In the genomic region with DNA sequence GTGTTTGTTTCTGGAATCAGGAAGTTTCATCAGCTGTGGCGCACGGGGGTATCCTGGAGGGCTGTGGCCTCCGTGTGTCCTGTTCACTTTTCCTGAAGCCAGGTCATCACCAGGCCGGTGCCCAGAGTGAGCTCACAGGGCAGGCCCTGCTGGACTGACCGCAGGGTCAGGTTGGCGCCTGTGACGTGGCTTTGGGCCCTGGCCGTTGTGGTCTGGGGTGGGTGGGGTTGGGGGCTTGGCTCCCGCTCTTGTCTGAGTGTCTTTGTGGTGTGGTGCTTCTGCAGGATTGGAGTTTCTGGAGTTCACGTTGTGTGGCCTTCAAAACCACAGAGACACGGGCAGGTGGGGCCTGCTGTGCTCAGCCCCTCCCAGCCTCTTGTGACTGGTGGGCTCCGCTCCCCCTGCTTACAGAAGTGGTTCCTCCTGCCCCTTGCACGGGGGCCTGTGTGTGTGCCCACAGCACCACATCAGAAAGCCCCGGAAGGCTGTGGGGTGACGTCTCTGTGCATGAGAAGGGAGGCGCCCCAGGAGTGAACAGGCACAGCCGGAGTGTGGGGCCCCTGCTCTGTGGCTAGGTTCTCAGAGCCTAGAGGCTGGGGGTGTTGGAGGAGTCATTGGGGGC, we compare ENCODE assay signal across 2 cellular contexts.
TF ChIP-seq lines count a peak whose summit lies in the region.

No MANE protein-coding gene starts in this region.

TF ChIP-seq in IMR-90, 13 proteins besides CTCF, POLR2A, EP300 and RAD21:
- TF ChIP-seq MAZ (IDR thresholded peaks at IDR 0.05; ENCODE audit: borderline replicate concordance, low read depth, low read length) (no peak), RCOR1 (IDR thresholded peaks at IDR 0.05; ENCODE audit: insufficient replicate concordance, low read length) (no peak), CEBPB (IDR thresholded peaks at IDR 0.05; ENCODE audit: low read depth, low read length) (no peak), FOS (IDR thresholded peaks at IDR 0.05; ENCODE audit: low read depth, low read length) (no peak), MAFK (IDR thresholded peaks at IDR 0.05; ENCODE audit: low read depth, low read length) (no peak), SMC3 (IDR thresholded peaks at IDR 0.05; ENCODE audit: low read depth, low read length) (no peak), ELK1 (IDR thresholded peaks at IDR 0.05; ENCODE audit: borderline replicate concordance, low read depth, low read length) (no peak), CHD1 (IDR thresholded peaks at IDR 0.05; ENCODE audit: low read depth, low read length) (no peak), NFE2L2 (IDR thresholded peaks at IDR 0.05; ENCODE audit: low read depth, low read length) (no peak), BHLHE40 (IDR thresholded peaks at IDR 0.05; ENCODE audit: low read depth, low read length) (no peak), MXI1 (IDR thresholded peaks at IDR 0.05; ENCODE audit: borderline replicate concordance, low read depth, low read length) (no peak), RFX5 (IDR thresholded peaks at IDR 0.05; ENCODE audit: low read depth, low read length) (no peak)
- TF ChIP-seq, protein P1, sequence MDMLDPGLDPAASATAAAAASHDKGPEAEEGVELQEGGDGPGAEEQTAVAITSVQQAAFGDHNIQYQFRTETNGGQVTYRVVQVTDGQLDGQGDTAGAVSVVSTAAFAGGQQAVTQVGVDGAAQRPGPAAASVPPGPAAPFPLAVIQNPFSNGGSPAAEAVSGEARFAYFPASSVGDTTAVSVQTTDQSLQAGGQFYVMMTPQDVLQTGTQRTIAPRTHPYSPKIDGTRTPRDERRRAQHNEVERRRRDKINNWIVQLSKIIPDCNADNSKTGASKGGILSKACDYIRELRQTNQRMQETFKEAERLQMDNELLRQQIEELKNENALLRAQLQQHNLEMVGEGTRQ (IDR thresholded peaks at IDR 0.05; ENCODE audit: low read depth, low read length), result no peak

TF ChIP-seq in HepG2, 621 proteins besides CTCF, POLR2A, EP300 and RAD21 (continues in another document):
- TF ChIP-seq CAMTA2 (CRISPR knock-in tag; IDR thresholded peaks at IDR 0.05; ENCODE audit: borderline replicate concordance) (no peak), ZBTB33 (CRISPR knock-in tag; IDR thresholded peaks at IDR 0.05) (peak; percentile 74; the same call in 1 of the 2 replicates), ZNF205 (CRISPR knock-in tag; IDR thresholded peaks at IDR 0.05) (no peak), NR1H2 (CRISPR knock-in tag; IDR thresholded peaks at IDR 0.05; ENCODE audit: borderline replicate concordance, low read depth) (no peak), ZNF652 (CRISPR knock-in tag; IDR thresholded peaks at IDR 0.05; ENCODE audit: borderline replicate concordance, low read depth) (no peak), ZNF256 (CRISPR knock-in tag; conservative IDR thresholded peaks at IDR 0.05) (no peak), RXRA (CRISPR knock-in tag; IDR thresholded peaks at IDR 0.05) (no peak), KLF11 (CRISPR knock-in tag; IDR thresholded peaks at IDR 0.05) (no peak), PAF1 (CRISPR knock-in tag; IDR thresholded peaks at IDR 0.05) (no peak), ZSCAN29 (CRISPR knock-in tag; conservative IDR thresholded peaks at IDR 0.05) (no peak), PAXIP1 (CRISPR knock-in tag; conservative IDR thresholded peaks at IDR 0.05) (no peak), MEIS2 (CRISPR knock-in tag; IDR thresholded peaks at IDR 0.05) (no peak), SETDB1 (CRISPR knock-in tag; IDR thresholded peaks at IDR 0.05; ENCODE audit: borderline replicate concordance) (no peak), TSC22D2 (CRISPR knock-in tag; IDR thresholded peaks at IDR 0.05; ENCODE audit: borderline replicate concordance) (no peak), ATF4 (CRISPR knock-in tag; IDR thresholded peaks at IDR 0.05) (peak in 1 of 2 experiments; percentile 55; a peak in 2 of 4 replicates), ZNF687 (CRISPR knock-in tag; IDR thresholded peaks at IDR 0.05) (peak; percentile 22; the same call in 1 of the 2 replicates), HOXA7 (CRISPR knock-in tag; IDR thresholded peaks at IDR 0.05) (no peak), NPAS2 (CRISPR knock-in tag; IDR thresholded peaks at IDR 0.05; ENCODE audit: borderline replicate concordance) (no peak), ZNF580 (CRISPR knock-in tag; IDR thresholded peaks at IDR 0.05; ENCODE audit: borderline replicate concordance, low read depth) (no peak), SNRNP70 (IDR thresholded peaks at IDR 0.05; ENCODE audit: low read depth, low read length) (no peak), ZNF431 (CRISPR knock-in tag; IDR thresholded peaks at IDR 0.05; ENCODE audit: borderline replicate concordance, low read depth) (no peak), KLF16 (CRISPR knock-in tag; IDR thresholded peaks at IDR 0.05) (no peak), ZBTB38 (CRISPR knock-in tag; IDR thresholded peaks at IDR 0.05) (no peak), YEATS4 (CRISPR knock-in tag; IDR thresholded peaks at IDR 0.05; ENCODE audit: borderline replicate concordance) (no peak), SRSF4 (IDR thresholded peaks at IDR 0.05; ENCODE audit: low read depth, low read length, poor library complexity, severe bottlenecking) (no peak), SMAD1 (CRISPR knock-in tag; IDR thresholded peaks at IDR 0.05; ENCODE audit: borderline replicate concordance, low read depth) (no peak), NFKB2 (CRISPR knock-in tag; IDR thresholded peaks at IDR 0.05; ENCODE audit: borderline replicate concordance) (no peak)
- TF ChIP-seq, protein P2, sequence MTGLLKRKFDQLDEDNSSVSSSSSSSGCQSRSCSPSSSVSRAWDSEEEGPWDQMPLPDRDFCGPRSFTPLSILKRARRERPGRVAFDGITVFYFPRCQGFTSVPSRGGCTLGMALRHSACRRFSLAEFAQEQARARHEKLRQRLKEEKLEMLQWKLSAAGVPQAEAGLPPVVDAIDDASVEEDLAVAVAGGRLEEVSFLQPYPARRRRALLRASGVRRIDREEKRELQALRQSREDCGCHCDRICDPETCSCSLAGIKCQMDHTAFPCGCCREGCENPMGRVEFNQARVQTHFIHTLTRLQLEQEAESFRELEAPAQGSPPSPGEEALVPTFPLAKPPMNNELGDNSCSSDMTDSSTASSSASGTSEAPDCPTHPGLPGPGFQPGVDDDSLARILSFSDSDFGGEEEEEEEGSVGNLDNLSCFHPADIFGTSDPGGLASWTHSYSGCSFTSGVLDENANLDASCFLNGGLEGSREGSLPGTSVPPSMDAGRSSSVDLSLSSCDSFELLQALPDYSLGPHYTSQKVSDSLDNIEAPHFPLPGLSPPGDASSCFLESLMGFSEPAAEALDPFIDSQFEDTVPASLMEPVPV (CRISPR knock-in tag; IDR thresholded peaks at IDR 0.05), result no peak
- TF ChIP-seq, protein P3, sequence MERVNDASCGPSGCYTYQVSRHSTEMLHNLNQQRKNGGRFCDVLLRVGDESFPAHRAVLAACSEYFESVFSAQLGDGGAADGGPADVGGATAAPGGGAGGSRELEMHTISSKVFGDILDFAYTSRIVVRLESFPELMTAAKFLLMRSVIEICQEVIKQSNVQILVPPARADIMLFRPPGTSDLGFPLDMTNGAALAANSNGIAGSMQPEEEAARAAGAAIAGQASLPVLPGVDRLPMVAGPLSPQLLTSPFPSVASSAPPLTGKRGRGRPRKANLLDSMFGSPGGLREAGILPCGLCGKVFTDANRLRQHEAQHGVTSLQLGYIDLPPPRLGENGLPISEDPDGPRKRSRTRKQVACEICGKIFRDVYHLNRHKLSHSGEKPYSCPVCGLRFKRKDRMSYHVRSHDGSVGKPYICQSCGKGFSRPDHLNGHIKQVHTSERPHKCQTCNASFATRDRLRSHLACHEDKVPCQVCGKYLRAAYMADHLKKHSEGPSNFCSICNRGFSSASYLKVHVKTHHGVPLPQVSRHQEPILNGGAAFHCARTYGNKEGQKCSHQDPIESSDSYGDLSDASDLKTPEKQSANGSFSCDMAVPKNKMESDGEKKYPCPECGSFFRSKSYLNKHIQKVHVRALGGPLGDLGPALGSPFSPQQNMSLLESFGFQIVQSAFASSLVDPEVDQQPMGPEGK (CRISPR knock-in tag; IDR thresholded peaks at IDR 0.05), result 0 out of 2 replicates have a peak, but pooled peaks have one; percentile 10
- TF ChIP-seq, protein P4, sequence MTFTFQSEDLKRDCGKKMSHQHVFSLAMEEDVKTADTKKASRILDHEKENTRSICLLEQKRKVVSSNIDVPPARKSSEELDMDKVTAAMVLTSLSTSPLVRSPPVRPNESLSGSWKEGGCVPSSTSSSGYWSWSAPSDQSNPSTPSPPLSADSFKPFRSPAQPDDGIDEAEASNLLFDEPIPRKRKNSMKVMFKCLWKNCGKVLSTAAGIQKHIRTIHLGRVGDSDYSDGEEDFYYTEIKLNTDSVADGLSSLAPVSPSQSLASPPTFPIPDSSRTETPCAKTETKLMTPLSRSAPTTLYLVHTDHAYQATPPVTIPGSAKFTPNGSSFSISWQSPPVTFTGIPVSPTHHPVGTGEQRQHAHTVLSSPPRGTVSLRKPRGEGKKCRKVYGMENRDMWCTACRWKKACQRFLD (CRISPR knock-in tag; IDR thresholded peaks at IDR 0.05; ENCODE audit: borderline replicate concordance), result no peak
- TF ChIP-seq, protein P5, sequence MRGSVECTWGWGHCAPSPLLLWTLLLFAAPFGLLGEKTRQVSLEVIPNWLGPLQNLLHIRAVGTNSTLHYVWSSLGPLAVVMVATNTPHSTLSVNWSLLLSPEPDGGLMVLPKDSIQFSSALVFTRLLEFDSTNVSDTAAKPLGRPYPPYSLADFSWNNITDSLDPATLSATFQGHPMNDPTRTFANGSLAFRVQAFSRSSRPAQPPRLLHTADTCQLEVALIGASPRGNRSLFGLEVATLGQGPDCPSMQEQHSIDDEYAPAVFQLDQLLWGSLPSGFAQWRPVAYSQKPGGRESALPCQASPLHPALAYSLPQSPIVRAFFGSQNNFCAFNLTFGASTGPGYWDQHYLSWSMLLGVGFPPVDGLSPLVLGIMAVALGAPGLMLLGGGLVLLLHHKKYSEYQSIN (CRISPR knock-in tag; IDR thresholded peaks at IDR 0.05; ENCODE audit: borderline replicate concordance), result no peak
